Comparison of ENCODE assay signal across 1 cellular context in genomic region chr10:77398986-77399755, GRCh38.
TF ChIP-seq lines count a peak whose summit lies in the region.

No MANE protein-coding gene starts in this region.

TF ChIP-seq in IMR-90, 13 proteins besides CTCF, POLR2A, EP300 and RAD21:
- TF ChIP-seq NFE2L2 (IDR thresholded peaks at IDR 0.05; ENCODE audit: low read depth, low read length) (no peak), RCOR1 (IDR thresholded peaks at IDR 0.05; ENCODE audit: insufficient replicate concordance, low read length) (no peak), MXI1 (IDR thresholded peaks at IDR 0.05; ENCODE audit: borderline replicate concordance, low read depth, low read length) (no peak), FOS (IDR thresholded peaks at IDR 0.05; ENCODE audit: low read depth, low read length) (no peak), CHD1 (IDR thresholded peaks at IDR 0.05; ENCODE audit: low read depth, low read length) (no peak), SMC3 (IDR thresholded peaks at IDR 0.05; ENCODE audit: low read depth, low read length) (no peak), MAFK (IDR thresholded peaks at IDR 0.05; ENCODE audit: low read depth, low read length) (no peak)
